9 cellular contexts compared by ENCODE assay signal in genomic region chr20:57511709-57512108, GRCh38. TPM values are rescaled to one million over a fixed set of nuclear protein-coding genes. Genes with fewer than 3 reads are reported as not detected.
"Had no signal": no experiment of that assay in that cellular context is flagged by ENCODE, and none has a peak within 500 bp of the region (broad histone marks: within the 10 kb centered on the region; RNA-seq: fewer than 3 reads in every experiment).

No MANE protein-coding gene starts in this region.

RNA-seq across cellular contexts. Expression of gene CTCFL, which starts 13.2 kb away (rescaled TPM):
- total RNA-seq: HepG2, HT1080, IMR-90, PC-9, Peyer's patch, Right ventricle myocardium inferior, RPMI7951, T-helper 17 cell had no signal

RNA-seq across cellular contexts. Expression of gene PCK1, which starts 49.2 kb away (rescaled TPM):
- total RNA-seq: HT1080, IMR-90, PC-9, RPMI7951, SJCRH30, T-helper 17 cell had no signal
